ENCODE assay signal across 8 cellular contexts in genomic region chr17:37701424-37702020, GRCh38. TPM values are rescaled to one million over a fixed set of nuclear protein-coding genes. Genes with fewer than 3 reads are reported as not detected.
DNase-seq lines count a peak whose midpoint lies in the region; ATAC-seq and TF ChIP-seq lines count a peak whose summit lies in the region.

No MANE protein-coding gene starts in this region.

- intact Hi-C loops in sciatic nerve (cut with DNase I) = loop anchor here (2.0 kb wide), 1 partner anchor 27 kb away; no protein-coding TSS in a partner anchor

- peak; percentile 37 for DNase-seq in EL
- DNase-seq in MV-4-11 (lab: John Stamatoyannopoulos, UW) = peak; percentile 29
- DNase-seq in activated T-cell treated with anti-CD3 and anti-CD28 coated beads for 24 hours (ENCODE audit: low read depth) = peak; percentile 20
- peak in 1 of 2 donors; percentile 43 for DNase-seq in foreskin fibroblast
- peak in 3 of 4 experiments; percentile 7 to 31 (median 19) for DNase-seq in stimulated activated CD4-positive, alpha-beta T cell treated with anti-CD3 and anti-CD28 coated beads, Interleukin-1b, Interleukin-23, amount 100 ng/mL, for 24 hours (ENCODE audit: low read depth in 4 of 4, low spot score in 1 of 4)
- DNase-seq in sciatic nerve (ENCODE audit: low spot score) = no peak
- no peak for DNase-seq in GOT3 (lab: John Stamatoyannopoulos, UW)

- ATAC-seq in sciatic nerve (no peak), GM18517 (IDR thresholded peaks at IDR 0.05; ENCODE audit: unreplicated experiment) (no peak)

- TF ChIP-seq CTCF in foreskin fibroblast (IDR thresholded peaks at IDR 0.05; ENCODE audit: low read depth, low read length) = peak; percentile 42

- no peak overlapping the region for H3K4me3 ChIP-seq in foreskin fibroblast (ENCODE audit: low read depth in 1 of 2, low read length in 2 of 2)

RNA-seq across cellular contexts. Expression of gene HNF1B, which starts 43.3 kb away (rescaled TPM):
- not detected for total RNA-seq in sciatic nerve

RNA-seq across cellular contexts. Expression of gene DDX52, which starts 58.3 kb away (rescaled TPM):
- 17.5 TPM for total RNA-seq in sciatic nerve

Comparison
In these comparisons a context has a peak if more than half of its experiments do, and no peak if none do; other contexts are left out.
1. DNase-seq: peak in EL (single experiment), MV-4-11 (single experiment), activated T-cell treated with anti-CD3 and anti-CD28 coated beads for 24 hours (single experiment) and stimulated activated CD4-positive, alpha-beta T cell treated with anti-CD3 and anti-CD28 coated beads, Interleukin-1b, Interleukin-23, amount 100 ng/mL, for 24 hours (3 of 4); none in sciatic nerve (single experiment) and GOT3 (single experiment).